Comparison of ENCODE assay signal across 22 cellular contexts in genomic region chr1:196654271-196654670, GRCh38. TPM values are rescaled to one million over a fixed set of nuclear protein-coding genes. Genes with fewer than 3 reads are reported as not detected.
A peak's percentile ranks its signal among the peaks of the same experiment; 100 is the strongest.
DNase-seq lines count a peak whose midpoint lies in the region; ATAC-seq and TF ChIP-seq lines count a peak whose summit lies in the region.
"Had no signal": no experiment of that assay in that cellular context is flagged by ENCODE, and none has a peak within 500 bp of the region (broad histone marks: within the 10 kb centered on the region; RNA-seq: fewer than 3 reads in every experiment).

No MANE protein-coding gene starts in this region.

- H2BK5ac ChIP-seq in mesenchymal stem cell (ENCODE audit: low read depth, low read length, poor library complexity, severe bottlenecking) = no peak overlapping the region

- H3K79me2 ChIP-seq in mammary epithelial cell (ENCODE audit: insufficient read depth, low read length) = no peaks in the 10 kb centered on the region

- no peaks in the 10 kb centered on the region for H4K20me1 ChIP-seq in mammary epithelial cell (ENCODE audit: insufficient read depth, low read length)

- no peak overlapping the region for H3K14ac ChIP-seq in mesenchymal stem cell (ENCODE audit: low read length in 2 of 2)

- no peak overlapping the region for H3K18ac ChIP-seq in mesenchymal stem cell (ENCODE audit: low read depth in 1 of 2, low read length in 2 of 2)

- H3K4me3 ChIP-seq in mammary epithelial cell (replicated peaks in 1 of 3; ENCODE audit: insufficient read depth in 1 of 3, low read depth in 2 of 3, low read length in 3 of 3) = no peak overlapping the region
- H3K4me3 ChIP-seq in choroid plexus epithelial cell (ENCODE audit: low read depth, low read length) = peak overlapping the region; percentile 60
- H3K4me3 ChIP-seq in mesenchymal stem cell (ENCODE audit: insufficient read depth in 1 of 2, low read depth in 1 of 2, low read length in 2 of 2) = peak overlapping the region in 1 of 2 experiments; percentile 70
- H3K4me3 ChIP-seq in suprapubic skin = peak overlapping the region; percentile 29

- CTCF ChIA-PET in MCF 10A (lab: Yijun Ruan, JAX) (interaction anchor here (0.6 to 1.0 kb wide), 2 partner anchors 75 to 299 kb away, joined by 3 read pairs; no protein-coding TSS in a partner anchor), mammary epithelial cell (lab: Charles Lee; ENCODE audit: low non-redundant PET) (no interaction called here)

- no peak overlapping the region for H2AK5ac ChIP-seq in mesenchymal stem cell (ENCODE audit: low read length, severe bottlenecking)

- no peak overlapping the region for H2BK12ac ChIP-seq in mesenchymal stem cell (ENCODE audit: low read length in 2 of 2)

- H2AFZ ChIP-seq in mammary epithelial cell (ENCODE audit: low read depth, low read length) (no peak overlapping the region), mesenchymal stem cell (ENCODE audit: low read depth, low read length) (no peak overlapping the region)

- ATAC-seq in HG03139 (IDR thresholded peaks at IDR 0.05; ENCODE audit: unreplicated experiment) (no peak), HG03520 (IDR thresholded peaks at IDR 0.05; ENCODE audit: unreplicated experiment) (no peak)
- ATAC-seq: activated T-cell treated with anti-CD3 and anti-CD28 coated beads, Interleukin-2, amount 50 U/mL, for 4 hours; Panc1 had no signal

- no TSS peak for BruUV-seq in MCF 10A (replicated peaks; lab: Mats Ljungman, UMichigan)
- no TSS peak for BruUV-seq in mammary epithelial cell (replicated peaks; lab: Mats Ljungman, UMichigan)

- peaks cover 3% of the 10 kb centered on the region for H3K79me1 ChIP-seq in mesenchymal stem cell (replicated peaks; ENCODE audit: low read length, poor library complexity, severe bottlenecking)

- no peak for TF ChIP-seq EP300 in suprapubic skin (IDR thresholded peaks at IDR 0.05)

- DNase-seq in MCF 10A (ENCODE audit: unreplicated experiment) (no peak), mammary epithelial cell (no peak), choroid plexus epithelial cell (ENCODE audit: low read depth) (no peak), mesenchymal stem cell (no peak), suprapubic skin (ENCODE audit: low spot score in 2 of 2) (no peak)
- DNase-seq in activated CD8-positive, alpha-beta memory T cell treated with anti-CD3 and anti-CD28 coated beads for 24 hours = no peak
- DNase-seq: activated CD4-positive, alpha-beta T cell treated with anti-CD3 and anti-CD28 coated beads, Interleukin-2, amount 50 U/mL, for 48 hours; activated naive CD8-positive, alpha-beta T cell treated with anti-CD3 and anti-CD28 coated beads, Interleukin-2, amount 10 ng/mL, durations not matched to agents 7 days and 5 days; activated T-cell treated with anti-CD3 and anti-CD28 coated beads, Interleukin-2, amount 50 U/mL, for 4 hours; cerebellar nuclear complex; HFFc6; NCI-H1092; NCI-H69; SW 1271 had no signal

- H3K4me1 Mint-ChIP-seq in MCF 10A (ENCODE audit: insufficient read depth, unreplicated experiment) = peaks cover 29% of the 10 kb centered on the region

- H3K9me3 ChIP-seq in mammary epithelial cell (replicated peaks; ENCODE audit: insufficient read depth, low read length) (no peaks in the 10 kb centered on the region), mesenchymal stem cell (ENCODE audit: control insufficient read depth, low read length) (no peaks in the 10 kb centered on the region), suprapubic skin (no peaks in the 10 kb centered on the region)
- H3K9me3 ChIP-seq: neutrophil had no signal

- no peaks in the 10 kb centered on the region for H3K9me3 Mint-ChIP-seq in MCF 10A (ENCODE audit: unreplicated experiment)
- H3K9me3 Mint-ChIP-seq: activated naive CD8-positive, alpha-beta T cell treated with anti-CD3 and anti-CD28 coated beads, Interleukin-2, amount 10 ng/mL, durations not matched to agents 7 days and 5 days; activated T-cell treated with anti-CD3 and anti-CD28 coated beads, Interleukin-2, amount 50 U/mL, for 4 hours; HFFc6; IgD-negative memory B cell; type B pancreatic cell had no signal

- H3K27me3 Mint-ChIP-seq in MCF 10A (ENCODE audit: insufficient read depth, unreplicated experiment) = no peaks in the 10 kb centered on the region
- H3K27me3 Mint-ChIP-seq: IgD-negative memory B cell, type B pancreatic cell had no signal

- H3K36me3 Mint-ChIP-seq in MCF 10A (ENCODE audit: insufficient read depth, unreplicated experiment) = no peaks in the 10 kb centered on the region
- H3K36me3 Mint-ChIP-seq: activated naive CD8-positive, alpha-beta T cell treated with anti-CD3 and anti-CD28 coated beads, Interleukin-2, amount 10 ng/mL, durations not matched to agents 7 days and 5 days; IgD-negative memory B cell; type B pancreatic cell had no signal

- no peak overlapping the region for H3K4ac ChIP-seq in mesenchymal stem cell (ENCODE audit: low read depth in 1 of 2, low read length in 2 of 2)

- no peak overlapping the region for H2BK15ac ChIP-seq in mesenchymal stem cell (ENCODE audit: low read depth, poor library complexity, severe bottlenecking)

- no peak overlapping the region for H3K23ac ChIP-seq in mesenchymal stem cell (ENCODE audit: low read length in 2 of 2)

- no peak overlapping the region for H2BK120ac ChIP-seq in mesenchymal stem cell (ENCODE audit: low read depth, low read length)

- H3K27ac ChIP-seq in mammary epithelial cell (ENCODE audit: insufficient read depth, low read depth, low read length) (no peak overlapping the region), mesenchymal stem cell (ENCODE audit: low read length, poor library complexity, severe bottlenecking) (no peak overlapping the region), suprapubic skin (peak overlapping the region; percentile 26)
- H3K27ac ChIP-seq: 22Rv1, C4-2B, neutrophil had no signal

- no peak overlapping the region for H4K91ac ChIP-seq in mesenchymal stem cell (ENCODE audit: low read length)

- H3K9ac ChIP-seq in mammary epithelial cell (ENCODE audit: insufficient read depth, low read length) (no peak overlapping the region), mesenchymal stem cell (ENCODE audit: low read length) (peak overlapping the region; percentile 91)

- 72% methylated on average over 2 of the region's 2 CpGs for WGBS in mammary epithelial cell (ENCODE audit: low coverage, missing lambda C conversion rate)
- 88% methylated on average over 1 of the region's 2 CpGs for WGBS in mesenchymal stem cell
- WGBS in suprapubic skin = 55% methylated on average over 2 of the region's 2 CpGs

- POLR2A ChIA-PET in MCF 10A (lab: Yijun Ruan, JAX) = no interaction called here

- peaks cover 5% of the 10 kb centered on the region for H3K4me1 ChIP-seq in mammary epithelial cell (ENCODE audit: insufficient read depth, low read length)
- H3K4me1 ChIP-seq in mesenchymal stem cell (ENCODE audit: control insufficient read depth, insufficient read depth, low read depth, low read length) = peaks cover 3% of the 10 kb centered on the region
- H3K4me1 ChIP-seq in suprapubic skin = no peaks in the 10 kb centered on the region

- TF ChIP-seq POLR2A in suprapubic skin (IDR thresholded peaks at IDR 0.05) = no peak

- TF ChIP-seq CTCF in MCF 10A (IDR thresholded peaks at IDR 0.05; ENCODE audit: unreplicated experiment) (no peak), mammary epithelial cell (conservative IDR thresholded peaks at IDR 0.05 in 1 of 2, IDR thresholded peaks at IDR 0.05 in 1 of 2; ENCODE audit: extremely low read depth in 1 of 2, insufficient read depth in 1 of 2, low read depth in 1 of 2, low read length in 2 of 2) (no peak), choroid plexus epithelial cell (conservative IDR thresholded peaks at IDR 0.05; ENCODE audit: low read depth, low read length) (no peak), suprapubic skin (IDR thresholded peaks at IDR 0.05) (no peak)

- dilution Hi-C loops in mammary epithelial cell (cut with HindIII; ENCODE audit: low sequenced_read_pairs) = loop anchor here (25.0 kb wide), 1 partner anchor 467 kb away; no protein-coding TSS in a partner anchor

- H3K27ac Mint-ChIP-seq in MCF 10A (ENCODE audit: low read depth, unreplicated experiment) = peak overlapping the region; percentile 95
- H3K27ac Mint-ChIP-seq: activated naive CD8-positive, alpha-beta T cell treated with anti-CD3 and anti-CD28 coated beads, Interleukin-2, amount 10 ng/mL, durations not matched to agents 7 days and 5 days; HFFc6; IgD-negative memory B cell; type B pancreatic cell had no signal

- intact Hi-C loops in MCF 10A (cut with micrococcal nuclease) = loop anchor here (5.0 kb wide), 1 partner anchor 97 kb away; no protein-coding TSS in a partner anchor
- intact Hi-C loops in mammary epithelial cell (cut with micrococcal nuclease) = no loop called here

- no peak overlapping the region for H3K4me2 ChIP-seq in mammary epithelial cell (ENCODE audit: insufficient read depth, low read depth, low read length)
- H3K4me2 ChIP-seq in mesenchymal stem cell (ENCODE audit: low read length, poor library complexity, severe bottlenecking) = peak overlapping the region; percentile 39

- in situ Hi-C loops in mammary epithelial cell (cut with MboI; ENCODE audit: low sequenced_read_pairs in 2 of 2) = loop anchor here (25.0 kb wide), 1 partner anchor 317 kb away; no protein-coding TSS in a partner anchor

- no peaks in the 10 kb centered on the region for H3K27me3 ChIP-seq in mammary epithelial cell (ENCODE audit: insufficient read depth, low read length)
- no peaks in the 10 kb centered on the region for H3K27me3 ChIP-seq in mesenchymal stem cell (ENCODE audit: control insufficient read depth in 1 of 2, insufficient read depth in 1 of 2, low read length in 2 of 2)
- no peaks in the 10 kb centered on the region for H3K27me3 ChIP-seq in suprapubic skin
- H3K27me3 ChIP-seq: neutrophil had no signal

- H3K36me3 ChIP-seq in mammary epithelial cell (ENCODE audit: insufficient read depth, low read length) (no peaks in the 10 kb centered on the region), mesenchymal stem cell (ENCODE audit: control insufficient read depth in 1 of 2, insufficient read depth in 2 of 2, low read depth in 1 of 2, low read length in 2 of 2) (peaks cover 0 to 6% of the 10 kb centered on the region in 2 experiments), suprapubic skin (no peaks in the 10 kb centered on the region)
- H3K36me3 ChIP-seq: neutrophil had no signal

- no peak overlapping the region for H4K8ac ChIP-seq in mesenchymal stem cell (ENCODE audit: low read length)

- H3K4me3 Mint-ChIP-seq in MCF 10A (ENCODE audit: unreplicated experiment) = peak overlapping the region; percentile 67
- H3K4me3 Mint-ChIP-seq: activated naive CD8-positive, alpha-beta T cell treated with anti-CD3 and anti-CD28 coated beads, Interleukin-2, amount 10 ng/mL, durations not matched to agents 7 days and 5 days; activated T-cell treated with anti-CD3 and anti-CD28 coated beads, Interleukin-2, amount 50 U/mL, for 4 hours; IgD-negative memory B cell; type B pancreatic cell had no signal

RNA-seq across cellular contexts. Expression of gene CFH, which starts 2.4 kb away (rescaled TPM):
- total RNA-seq in MCF 10A (2022) (21.3 and 31.6 TPM in 2 replicates), mammary epithelial cell (1 to 10 TPM; 2.0 to 4.0 TPM), suprapubic skin (10 to 100 TPM; 12.8 to 45.2 (median 27.3) TPM)
- 1.3 TPM for polyA plus RNA-seq in mammary epithelial cell
- not detected for polyA minus RNA-seq in mammary epithelial cell
- polyA plus RNA-seq in mesenchymal stem cell (2013, experiment 1 of 2) = 107 TPM
- polyA plus RNA-seq in mesenchymal stem cell (2013, experiment 2 of 2) = 110 TPM
- polyA plus RNA-seq: IgD-negative memory B cell had no signal

RNA-seq across cellular contexts. Expression of gene KCNT2, which starts 46.0 kb away (rescaled TPM):
- total RNA-seq in MCF 10A (2022) (1.2 and 1.5 TPM in 2 replicates), mammary epithelial cell (under 1 TPM in 1 of 2 donors, not detected in 1; 0.33 TPM), suprapubic skin (1 to 10 TPM in 1 of 4 donors, under 1 TPM in 3; 0.34 to 2.5 (median 0.34) TPM)
- polyA plus RNA-seq in mammary epithelial cell = not detected
- not detected for polyA minus RNA-seq in mammary epithelial cell
- 2.4 TPM for polyA plus RNA-seq in mesenchymal stem cell (2013, experiment 1 of 2)
- polyA plus RNA-seq in mesenchymal stem cell (2013, experiment 2 of 2) = 2.8 TPM
- total RNA-seq: activated naive CD8-positive, alpha-beta T cell treated with anti-CD3 and anti-CD28 coated beads, Interleukin-2, amount 10 ng/mL, durations not matched to agents 7 days and 5 days; activated T-cell treated with anti-CD3 and anti-CD28 coated beads, Interleukin-2, amount 50 U/mL, for 4 hours had no signal
- polyA plus RNA-seq: IgD-negative memory B cell had no signal

Comparison
In these comparisons a context has a peak if more than half of its experiments do, and no peak if none do; other contexts are left out.
1. H3K4me3 ChIP-seq: peak in choroid plexus epithelial cell (single experiment) and suprapubic skin (single experiment); none in mammary epithelial cell (0 of 3).